ENCODE assay signal across 8 cellular contexts in genomic region chr22:29553391-29554224, GRCh38. TPM values are rescaled to one million over a fixed set of nuclear protein-coding genes. Genes with fewer than 3 reads are reported as not detected.
DNase-seq lines count a peak whose midpoint lies in the region; ATAC-seq and TF ChIP-seq lines count a peak whose summit lies in the region.

THOC5 (minus strand) TSS chr22:29553757; CDS start chr22:29549147, 4,610 bp downstream.

- peak; percentile 88 for ATAC-seq in GM18873 (IDR thresholded peaks at IDR 0.05; ENCODE audit: low FRiP score, unreplicated experiment)
- ATAC-seq in HG03139 (IDR thresholded peaks at IDR 0.05; ENCODE audit: unreplicated experiment), result peak; percentile 96

- H3K4me3 ChIP-seq in breast epithelium (peak within 1 kb of the TSS; percentile 71 to 83 (median 81)), iPS-18c (ENCODE audit: insufficient read depth, low read depth, low read length) (peak within 1 kb of the TSS; percentile 95), skin epidermis (peak within 1 kb of the TSS; percentile 48 to 86 (median 82))

- H3K4me1 ChIP-seq in breast epithelium, result peaks cover 0 to 6% of the 10 kb centered on the region in 2 donors

- peak; percentile 76 for TF ChIP-seq CTCF in VCaP (conservative IDR thresholded peaks at IDR 0.05)
- TF ChIP-seq CTCF in breast epithelium (IDR thresholded peaks at IDR 0.05), result peak in 2 of 3 donors; percentile 27 to 31

- no peaks in the 10 kb centered on the region for H3K27me3 ChIP-seq in breast epithelium

- no peaks in the 10 kb centered on the region for H3K9me3 ChIP-seq in breast epithelium
- no peaks in the 10 kb centered on the region for H3K9me3 ChIP-seq in iPS-18c (ENCODE audit: control insufficient read depth, insufficient read depth, low read length)

- H3K27ac ChIP-seq in VCaP (peak within 1 kb of the TSS; percentile 92), breast epithelium (peak within 1 kb of the TSS; percentile 85), skin epidermis (peak within 1 kb of the TSS; percentile 25 to 94 (median 81))

- H3K36me3 ChIP-seq in breast epithelium, result no peaks in the 10 kb centered on the region

- TF ChIP-seq POLR2A in breast epithelium (IDR thresholded peaks at IDR 0.05), result peak; percentile 33

- intact Hi-C loops in breast epithelium (cut with DNase I; ENCODE audit: low total_unique reads), result no loop called here

- DNase-seq in AG08395 (ENCODE audit: low spot score) (peak; percentile 98), NCI-H2196 treated with DMSO at 0.1 percent for 48 hours (lab: John Stamatoyannopoulos, UW; ENCODE audit: unreplicated experiment) (peak; percentile 77), breast epithelium (ENCODE audit: low spot score in 2 of 2) (peak; percentile 94)

RNA-seq across cellular contexts. Expression of gene THOC5, which starts in this region (rescaled TPM):
- total RNA-seq in breast epithelium, result 10 to 100 TPM; 33.2 to 55.4 (median 48.0) TPM

Comparison
In these comparisons a context has a peak if more than half of its experiments do, and no peak if none do; other contexts are left out.
1. Peak in every context shown above with its lines: DNase-seq, ATAC-seq, H3K4me3 ChIP-seq and H3K27ac ChIP-seq.